13 cellular contexts compared by ENCODE assay signal in the genomic region with DNA sequence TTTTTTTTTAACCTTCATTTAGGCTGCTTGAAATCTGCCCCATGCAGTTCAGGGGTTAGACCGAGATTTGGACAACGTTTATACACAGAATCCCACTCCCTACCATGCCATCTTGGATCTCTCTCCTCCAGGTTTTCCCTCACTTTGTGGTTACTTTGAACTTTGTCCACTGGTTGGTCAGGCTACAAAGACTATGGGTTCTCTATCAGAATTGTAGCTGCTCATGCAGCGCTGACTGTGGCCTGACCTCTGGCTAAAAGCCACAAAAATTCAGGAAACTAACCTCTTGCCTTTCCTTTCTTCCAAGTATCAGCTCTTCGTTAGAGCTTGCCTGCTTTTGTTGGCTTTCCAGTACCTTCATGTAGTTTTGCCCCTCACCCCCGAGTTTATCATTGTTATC. TPM values are rescaled to one million over a fixed set of nuclear protein-coding genes. Genes with fewer than 3 reads are reported as not detected.
"Had no signal": no experiment of that assay in that cellular context is flagged by ENCODE, and none has a peak within 500 bp of the region (broad histone marks: within the 10 kb centered on the region; RNA-seq: fewer than 3 reads in every experiment).

No MANE protein-coding gene starts in this region.

- DNase-seq: activated CD4-positive, alpha-beta T cell treated with anti-CD3 and anti-CD28 coated beads for 48 hours; activated CD8-positive, alpha-beta T cell treated with anti-CD3 and anti-CD28 coated beads, Interleukin-2, amount 10 ng/mL, durations not matched to agents 7 days and 5 days; aorta; esophagus squamous epithelium; foreskin fibroblast; head of caudate nucleus; left lung; T-helper 1 cell; tibial artery had no signal

- H3K9me3 ChIP-seq: esophagus squamous epithelium, left lung, tibial artery had no signal

- H3K4me3 ChIP-seq: esophagus squamous epithelium, left lung, skin epidermis, tibial artery had no signal

- ATAC-seq: activated CD8-positive, alpha-beta T cell treated with anti-CD3 and anti-CD28 coated beads, Interleukin-2, amount 10 ng/mL, durations not matched to agents 7 days and 5 days; left lung; natural killer cell treated with Interleukin-12 subunit alpha and Interleukin-12 subunit beta and Interleukin-15 and Interleukin-18, amount 100 ng/mL, for 72 hours; WTC11 had no signal

- H3K27ac ChIP-seq: esophagus squamous epithelium, left lung, skin epidermis, tibial artery had no signal

- FAIRE-seq: bronchial epithelial cell had no signal

- H3K36me3 ChIP-seq: esophagus squamous epithelium, left lung, tibial artery had no signal

- H3K4me1 ChIP-seq: esophagus squamous epithelium, left lung, tibial artery had no signal

RNA-seq across cellular contexts. Expression of a gene that starts 44.9 kb away (rescaled TPM):
- total RNA-seq: activated CD8-positive, alpha-beta T cell treated with anti-CD3 and anti-CD28 coated beads, Interleukin-2, amount 10 ng/mL, durations not matched to agents 7 days and 5 days; natural killer cell treated with Interleukin-12 subunit alpha and Interleukin-12 subunit beta and Interleukin-15 and Interleukin-18, amount 100 ng/mL, for 72 hours had no signal
